In genomic region chr5:136082390-136083193, GRCh38 we compare ENCODE assay signal across 8 cellular contexts. TPM values are rescaled to one million over a fixed set of nuclear protein-coding genes. Genes with fewer than 3 reads are reported as not detected.
A peak's percentile ranks its signal among the peaks of the same experiment; 100 is the strongest.
DNase-seq lines count a peak whose midpoint lies in the region; ATAC-seq and TF ChIP-seq lines count a peak whose summit lies in the region.

No MANE protein-coding gene starts in this region.

- H3K4me1 ChIP-seq in PC-3 (ENCODE audit: insufficient read depth, low read length) (no peaks in the 10 kb centered on the region), prostate gland (replicated peaks) (no peaks in the 10 kb centered on the region)

- no peak overlapping the region for H3K4me3 Mint-ChIP-seq in activated T-cell treated with anti-CD3 and anti-CD28 coated beads, Interleukin-2, amount 50 U/mL, for 72 hours

- intact Hi-C loops in PC-3 (cut with micrococcal nuclease) = loop anchor here (1.0 kb wide), 3 partner anchors 92 to 195 kb away; no protein-coding TSS in a partner anchor
- intact Hi-C loops in prostate gland (cut with DNase I) = loop anchor here (1.0 to 10.0 kb wide), 3 partner anchors 92 to 195 kb away; no protein-coding TSS in a partner anchor

- H3K36me3 Mint-ChIP-seq in activated T-cell treated with anti-CD3 and anti-CD28 coated beads, Interleukin-2, amount 50 U/mL, for 72 hours (ENCODE audit: insufficient read depth in 2 of 2) = no peaks in the 10 kb centered on the region

- POLR2A ChIA-PET in PC-3 (lab: Charles Lee; ENCODE audit: unreplicated experiment) = no interaction called here

- H3K9me3 Mint-ChIP-seq in activated T-cell treated with anti-CD3 and anti-CD28 coated beads, Interleukin-2, amount 50 U/mL, for 72 hours = no peaks in the 10 kb centered on the region

- peak; percentile 81 for DNase-seq in AG08395 (ENCODE audit: low spot score)
- peak; percentile 71 for DNase-seq in PC-3
- peak; percentile 66 to 76 for DNase-seq in activated T-cell treated with anti-CD3 and anti-CD28 coated beads, Interleukin-2, amount 50 U/mL, for 72 hours
- peak; percentile 64 for DNase-seq in germinal center (ENCODE audit: low spot score)
- peak; percentile 67 for DNase-seq in prostate gland (ENCODE audit: low spot score)
- DNase-seq in NCI-H1048 (lab: John Stamatoyannopoulos, UW) = no peak

- H3K27ac ChIP-seq in PC-3 (ENCODE audit: low read length) (no peak overlapping the region), prostate gland (no peak overlapping the region)

- CTCF ChIA-PET in PC-3 (lab: Charles Lee) = no interaction called here

- no peak overlapping the region for H3K27ac Mint-ChIP-seq in activated T-cell treated with anti-CD3 and anti-CD28 coated beads, Interleukin-2, amount 50 U/mL, for 72 hours

- no peak for TF ChIP-seq POLR2A in prostate gland (IDR thresholded peaks at IDR 0.05)

- no peaks in the 10 kb centered on the region for H3K79me2 ChIP-seq in PC-3 (ENCODE audit: low read length)

- H2AFZ ChIP-seq in PC-3 (ENCODE audit: low read length) = no peak overlapping the region

- peak; percentile 25 for ATAC-seq in GM18867 (IDR thresholded peaks at IDR 0.05; ENCODE audit: unreplicated experiment)
- ATAC-seq in PC-3 = peak; percentile 89
- ATAC-seq in activated T-cell treated with anti-CD3 and anti-CD28 coated beads, Interleukin-2, amount 50 U/mL, for 72 hours (replicated peaks in 1 of 2) = no peak
- no peak for ATAC-seq in GM18873 (IDR thresholded peaks at IDR 0.05; ENCODE audit: low FRiP score, unreplicated experiment)

- no peaks in the 10 kb centered on the region for H4K20me1 ChIP-seq in PC-3 (ENCODE audit: low read length)

- H3K9me2 ChIP-seq in PC-3 (replicated peaks; ENCODE audit: low read length) = no peaks in the 10 kb centered on the region

- H3K9me3 ChIP-seq in PC-3 (ENCODE audit: low read length) = no peaks in the 10 kb centered on the region
- no peaks in the 10 kb centered on the region for H3K9me3 ChIP-seq in prostate gland

- H3K4me3 ChIP-seq in PC-3 (ENCODE audit: low read length) (no peak overlapping the region), prostate gland (no peak overlapping the region)

- peaks cover 30% of the 10 kb centered on the region for H3K27me3 Mint-ChIP-seq in activated T-cell treated with anti-CD3 and anti-CD28 coated beads, Interleukin-2, amount 50 U/mL, for 72 hours (ENCODE audit: low read depth)

- WGBS in prostate gland = 34% methylated on average over 8 of the region's 8 CpGs

- H3K36me3 ChIP-seq in PC-3 (ENCODE audit: low read depth, low read length) = no peaks in the 10 kb centered on the region
- no peaks in the 10 kb centered on the region for H3K36me3 ChIP-seq in prostate gland

- H3K9ac ChIP-seq in PC-3 (ENCODE audit: low read length) = no peak overlapping the region

- peaks cover 7% of the 10 kb centered on the region for H3K4me1 Mint-ChIP-seq in activated T-cell treated with anti-CD3 and anti-CD28 coated beads, Interleukin-2, amount 50 U/mL, for 72 hours (ENCODE audit: low read depth)

- H3K27me3 ChIP-seq in PC-3 (ENCODE audit: low read length) = peaks cover 6% of the 10 kb centered on the region; the same call in 1 of the 2 replicates
- no peaks in the 10 kb centered on the region for H3K27me3 ChIP-seq in prostate gland (replicated peaks; ENCODE audit: insufficient read depth)

- BruUV-seq in PC-3 (replicated peaks; lab: Mats Ljungman, UMichigan) = no TSS peak

- peak; percentile 76 for TF ChIP-seq CTCF in PC-3 (conservative IDR thresholded peaks at IDR 0.05; ENCODE audit: low read depth, low read length)
- peak; percentile 58 to 78 (median 78) for TF ChIP-seq CTCF in prostate gland (IDR thresholded peaks at IDR 0.05)

- H3K4me2 ChIP-seq in PC-3 (ENCODE audit: low read length) = no peak overlapping the region

- no peaks in the 10 kb centered on the region for H3F3A ChIP-seq in PC-3 (ENCODE audit: low read length, unreplicated experiment)

RNA-seq across cellular contexts. Expression of gene SMAD5, which starts 50.1 kb away (rescaled TPM):
- total RNA-seq in PC-3 (2014; rRNA removed) (19.8 and 28.5 TPM in 2 replicates), prostate gland (10 to 100 TPM; 34.2 to 37.3 TPM)
- total RNA-seq in activated T-cell treated with anti-CD3 and anti-CD28 coated beads, Interleukin-2, amount 50 U/mL, for 72 hours = 10 to 100 TPM in 1 of 2 donors, 1 to 10 TPM in 1; 7.1 to 13.9 TPM

RNA-seq across cellular contexts. Expression of gene TGFBI, which starts 53.8 kb away (rescaled TPM):
- total RNA-seq in PC-3 (2014; rRNA removed) = 4.5 and 4.8 TPM in 2 replicates
- total RNA-seq in activated T-cell treated with anti-CD3 and anti-CD28 coated beads, Interleukin-2, amount 50 U/mL, for 72 hours = not detected
- 10 to 100 TPM; 17.9 to 41.7 TPM for total RNA-seq in prostate gland

Comparison
In these comparisons a context has a peak if more than half of its experiments do, and no peak if none do; other contexts are left out.
1. ATAC-seq: peak in GM18867 (single experiment) and PC-3 (single experiment); none in activated T-cell treated with anti-CD3 and anti-CD28 coated beads, Interleukin-2, amount 50 U/mL, for 72 hours (0 of 2) and GM18873 (single experiment).